ENCODE assay signal across 13 cellular contexts in the genomic region with DNA sequence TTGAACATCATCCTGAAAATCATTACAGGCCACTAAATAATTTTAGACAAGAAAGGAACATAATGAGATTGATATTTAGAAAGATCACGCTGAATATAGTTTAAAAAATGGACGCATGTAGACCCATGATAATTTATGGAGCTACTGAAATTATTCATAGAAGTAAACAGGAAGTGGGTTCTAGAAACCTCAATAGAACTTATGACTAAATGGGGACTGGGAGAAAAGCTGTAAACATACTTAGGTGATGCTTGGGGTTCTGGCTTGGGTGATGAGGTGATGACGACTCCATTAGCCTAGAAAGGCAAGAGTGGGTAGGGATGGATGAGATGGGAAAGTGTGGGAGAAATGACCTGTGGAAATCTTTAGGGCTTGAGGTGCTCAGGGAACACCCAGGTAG.
A peak's percentile ranks its signal among the peaks of the same experiment; 100 is the strongest.
DNase-seq lines count a peak whose midpoint lies in the region; ATAC-seq lines count a peak whose summit lies in the region.
"Had no signal": no experiment of that assay in that cellular context is flagged by ENCODE, and none has a peak within 500 bp of the region (broad histone marks: within the 10 kb centered on the region; RNA-seq: fewer than 3 reads in every experiment).

No MANE protein-coding gene starts in this region.

- H3K27ac Mint-ChIP-seq in T-helper 2 cell treated with Interferon-gamma antibody and Interleukin-4, amounts not matched to agents 5 μg/mL and 100 μg/mL, for 36 hours, result peak overlapping the region; percentile 21
- H3K27ac Mint-ChIP-seq: activated naive CD8-positive, alpha-beta T cell treated with anti-CD3 and anti-CD28 coated beads, Interleukin-2, amount 10 ng/mL, durations not matched to agents 7 days and 5 days; memory B cell had no signal

- no peaks in the 10 kb centered on the region for H3K9me3 Mint-ChIP-seq in T-helper 2 cell treated with Interferon-gamma antibody and Interleukin-4, amounts not matched to agents 5 μg/mL and 100 μg/mL, for 36 hours
- H3K9me3 Mint-ChIP-seq: activated naive CD8-positive, alpha-beta T cell treated with anti-CD3 and anti-CD28 coated beads, Interleukin-2, amount 10 ng/mL, durations not matched to agents 7 days and 5 days had no signal

- H3K27me3 Mint-ChIP-seq in T-helper 2 cell treated with Interferon-gamma antibody and Interleukin-4, amounts not matched to agents 5 μg/mL and 100 μg/mL, for 36 hours (ENCODE audit: low read depth), result no peaks in the 10 kb centered on the region

- H3K4me1 Mint-ChIP-seq in T-helper 2 cell treated with Interferon-gamma antibody and Interleukin-4, amounts not matched to agents 5 μg/mL and 100 μg/mL, for 36 hours (ENCODE audit: low read depth), result peaks cover 10% of the 10 kb centered on the region
- H3K4me1 Mint-ChIP-seq: activated naive CD8-positive, alpha-beta T cell treated with anti-CD3 and anti-CD28 coated beads, Interleukin-2, amount 10 ng/mL, durations not matched to agents 7 days and 5 days had no signal

- DNase-seq in T-helper 2 cell treated with Interferon-gamma antibody and Interleukin-4, amounts not matched to agents 5 μg/mL and 100 μg/mL, for 36 hours (ENCODE audit: low spot score), result no peak
- DNase-seq in midbrain (lab: John Stamatoyannopoulos, UW) (no peak), NCI-H510A (lab: John Stamatoyannopoulos, UW) (no peak), iPS-NIHi7 (ENCODE audit: extremely low spot score) (no peak)
- no peak for DNase-seq in activated CD4-positive, CD25-positive, alpha-beta regulatory T cell (lab: John Stamatoyannopoulos, UW)
- DNase-seq: activated naive CD8-positive, alpha-beta T cell treated with anti-CD3 and anti-CD28 coated beads, Interleukin-2, amount 10 ng/mL, durations not matched to agents 7 days and 5 days; NCI-H2081; small intestine; substantia nigra had no signal

- H3K36me3 Mint-ChIP-seq in T-helper 2 cell treated with Interferon-gamma antibody and Interleukin-4, amounts not matched to agents 5 μg/mL and 100 μg/mL, for 36 hours (ENCODE audit: low read depth), result no peaks in the 10 kb centered on the region
- H3K36me3 Mint-ChIP-seq: activated naive CD8-positive, alpha-beta T cell treated with anti-CD3 and anti-CD28 coated beads, Interleukin-2, amount 10 ng/mL, durations not matched to agents 7 days and 5 days; memory B cell had no signal

- ATAC-seq in GM18508 (IDR thresholded peaks at IDR 0.05; ENCODE audit: insufficient read depth, unreplicated experiment) (peak; percentile 57), GM19395 (IDR thresholded peaks at IDR 0.05; ENCODE audit: unreplicated experiment) (peak; percentile 83), HG02973 (IDR thresholded peaks at IDR 0.05; ENCODE audit: unreplicated experiment) (peak; percentile 77)

- no peak overlapping the region for H3K4me3 Mint-ChIP-seq in T-helper 2 cell treated with Interferon-gamma antibody and Interleukin-4, amounts not matched to agents 5 μg/mL and 100 μg/mL, for 36 hours
- H3K4me3 Mint-ChIP-seq: activated naive CD8-positive, alpha-beta T cell treated with anti-CD3 and anti-CD28 coated beads, Interleukin-2, amount 10 ng/mL, durations not matched to agents 7 days and 5 days; memory B cell had no signal
